ENCODE assay signal across 8 cellular contexts in genomic region chr21:28993293-28993629, GRCh38. TPM values are rescaled to one million over a fixed set of nuclear protein-coding genes. Genes with fewer than 3 reads are reported as not detected.
A peak's percentile ranks its signal among the peaks of the same experiment; 100 is the strongest.
DNase-seq lines count a peak whose midpoint lies in the region; ATAC-seq and TF ChIP-seq lines count a peak whose summit lies in the region.

No MANE protein-coding gene starts in this region.

- H3K9me3 ChIP-seq in BE2C: no peaks in the 10 kb centered on the region
- no peaks in the 10 kb centered on the region for H3K9me3 ChIP-seq in MM.1S (replicated peaks; ENCODE audit: insufficient read depth, low read length)

- H4K20me1 ChIP-seq in MM.1S (ENCODE audit: insufficient read depth, low read length): no peaks in the 10 kb centered on the region

- peak overlapping the region; percentile 56 for H2AFZ ChIP-seq in MM.1S (ENCODE audit: low read length)

- peak overlapping the region; percentile 46 for H3K4me2 ChIP-seq in MM.1S (ENCODE audit: low read depth, low read length)

- H3K27ac Mint-ChIP-seq in dendritic cell treated with granulocyte-macrophage colony-stimulating factor and Interleukin-4, amounts not matched to agents 40 ng/mL and 50 ng/mL, for 4 days: peak overlapping the region; percentile 99
- peak overlapping the region; percentile 79 to 94 (median 89) for H3K27ac Mint-ChIP-seq in nephron

- no peaks in the 10 kb centered on the region for H3K9me2 ChIP-seq in MM.1S (replicated peaks; ENCODE audit: insufficient read depth, low read length)

- H3K27me3 ChIP-seq in BE2C (no peaks in the 10 kb centered on the region), MM.1S (replicated peaks; ENCODE audit: insufficient read depth, low read length) (no peaks in the 10 kb centered on the region)

- peak overlapping the region; percentile 51; the same call in 1 of the 2 replicates for H3K9ac ChIP-seq in MM.1S (ENCODE audit: low read length)

- ATAC-seq in GM19023 (IDR thresholded peaks at IDR 0.05; ENCODE audit: unreplicated experiment) (no peak), GM18502 (IDR thresholded peaks at IDR 0.05; ENCODE audit: poor library complexity, unreplicated experiment) (no peak), HG03354 (IDR thresholded peaks at IDR 0.05; ENCODE audit: poor library complexity, severe bottlenecking, unreplicated experiment) (no peak), GM21825 (IDR thresholded peaks at IDR 0.05; ENCODE audit: unreplicated experiment) (no peak)

- H3K27ac ChIP-seq in MM.1S (ENCODE audit: low read length): peak overlapping the region; percentile 55; the same call in 1 of the 2 replicates

- no peaks in the 10 kb centered on the region for H3K4me1 ChIP-seq in BE2C
- peaks cover 13% of the 10 kb centered on the region for H3K4me1 ChIP-seq in MM.1S (ENCODE audit: low read length)

- peaks cover 27% of the 10 kb centered on the region for H3K36me3 Mint-ChIP-seq in dendritic cell treated with granulocyte-macrophage colony-stimulating factor and Interleukin-4, amounts not matched to agents 40 ng/mL and 50 ng/mL, for 4 days (ENCODE audit: low read depth)
- H3K36me3 Mint-ChIP-seq in nephron (ENCODE audit: low read depth): peaks cover 4% of the 10 kb centered on the region

- DNase-seq in BE2C: no peak
- no peak for DNase-seq in MM.1S

- no peak for TF ChIP-seq CTCF in BE2C (IDR thresholded peaks at IDR 0.05; ENCODE audit: low read depth, low read length)
- TF ChIP-seq CTCF in MM.1S (IDR thresholded peaks at IDR 0.05; ENCODE audit: low read length): no peak
- TF ChIP-seq CTCF in nephron (IDR thresholded peaks at IDR 0.05; ENCODE audit: unreplicated experiment in 3 of 3): no peak

- H3F3A ChIP-seq in MM.1S (ENCODE audit: insufficient read depth, low read length): peaks cover 9% of the 10 kb centered on the region

- H3K27me3 Mint-ChIP-seq in dendritic cell treated with granulocyte-macrophage colony-stimulating factor and Interleukin-4, amounts not matched to agents 40 ng/mL and 50 ng/mL, for 4 days: no peaks in the 10 kb centered on the region
- no peaks in the 10 kb centered on the region for H3K27me3 Mint-ChIP-seq in nephron (ENCODE audit: low read depth)

- H3K4me1 Mint-ChIP-seq in dendritic cell treated with granulocyte-macrophage colony-stimulating factor and Interleukin-4, amounts not matched to agents 40 ng/mL and 50 ng/mL, for 4 days (ENCODE audit: low read depth): peaks cover 27% of the 10 kb centered on the region
- H3K4me1 Mint-ChIP-seq in nephron: peaks cover 6% of the 10 kb centered on the region

- peaks cover 42% of the 10 kb centered on the region for H3K79me2 ChIP-seq in MM.1S (ENCODE audit: low read length)

- peak overlapping the region; percentile 99 for H3K4me3 ChIP-seq in BE2C (ENCODE audit: low read depth, low read length)
- H3K4me3 ChIP-seq in MM.1S (ENCODE audit: low read length): peak overlapping the region; percentile 97

- intact Hi-C loops in dendritic cell treated with granulocyte-macrophage colony-stimulating factor and Interleukin-4, amounts not matched to agents 40 ng/mL and 50 ng/mL, for 4 days (cut with micrococcal nuclease): loop anchor here (1.0 to 10.0 kb wide), 2 partner anchors 9 to 108 kb away; a partner anchor contains a TSS

- no peaks in the 10 kb centered on the region for H3K9me3 Mint-ChIP-seq in dendritic cell treated with granulocyte-macrophage colony-stimulating factor and Interleukin-4, amounts not matched to agents 40 ng/mL and 50 ng/mL, for 4 days
- H3K9me3 Mint-ChIP-seq in nephron: no peaks in the 10 kb centered on the region

- no peak overlapping the region for H3K4me3 Mint-ChIP-seq in dendritic cell treated with granulocyte-macrophage colony-stimulating factor and Interleukin-4, amounts not matched to agents 40 ng/mL and 50 ng/mL, for 4 days
- peak overlapping the region; percentile 90 to 96 (median 93) for H3K4me3 Mint-ChIP-seq in nephron

- no peaks in the 10 kb centered on the region for H3K36me3 ChIP-seq in BE2C
- no peaks in the 10 kb centered on the region for H3K36me3 ChIP-seq in MM.1S (replicated peaks; ENCODE audit: insufficient read depth, low read length)

RNA-seq across cellular contexts. Expression of gene LTN1, which starts 0.6 kb away (rescaled TPM):
- 21.4 TPM for polyA plus RNA-seq in BE2C (2012; ENCODE audit: insufficient read depth, insufficient read length, low read depth)

RNA-seq across cellular contexts. Expression of gene RWDD2B, which starts 25.9 kb away (rescaled TPM):
- 18.7 TPM for polyA plus RNA-seq in BE2C (2012; ENCODE audit: insufficient read depth, insufficient read length, low read depth)

RNA-seq across cellular contexts. Expression of gene USP16, which starts 31.2 kb away (rescaled TPM):
- polyA plus RNA-seq in BE2C (2012; ENCODE audit: insufficient read depth, insufficient read length, low read depth): 37.4 TPM
